8 cellular contexts compared by ENCODE assay signal in genomic region chr11:65898656-65899355, GRCh38. TPM values are rescaled to one million over a fixed set of nuclear protein-coding genes. Genes with fewer than 3 reads are reported as not detected.
DNase-seq lines count a peak whose midpoint lies in the region; TF ChIP-seq lines count a peak whose summit lies in the region.
"Had no signal": no experiment of that assay in that cellular context is flagged by ENCODE, and none has a peak within 500 bp of the region (broad histone marks: within the 10 kb centered on the region; RNA-seq: fewer than 3 reads in every experiment).

No MANE protein-coding gene starts in this region.

- no peak overlapping the region for H2AFZ ChIP-seq in mammary epithelial cell (ENCODE audit: low read depth, low read length)
- H2AFZ ChIP-seq in neuronal stem cell (ENCODE audit: low read length), result peak overlapping the region; percentile 94

- CTCF ChIA-PET in mammary epithelial cell (lab: Charles Lee; ENCODE audit: low non-redundant PET), result interaction anchor here (0.5 kb wide), 1 partner anchor 39 kb away, joined by 4 read pairs; no protein-coding TSS in a partner anchor

- H4K8ac ChIP-seq in neuronal stem cell (ENCODE audit: low read depth, low read length), result no peak overlapping the region

- in situ Hi-C loops in mammary epithelial cell (cut with MboI; ENCODE audit: low sequenced_read_pairs in 2 of 2), result no loop called here

- H2BK5ac ChIP-seq in neuronal stem cell (ENCODE audit: low read length), result no peak overlapping the region

- H3K79me1 ChIP-seq in neuronal stem cell (ENCODE audit: low read depth, low read length), result no peaks in the 10 kb centered on the region

- H3K4me1 ChIP-seq in mammary epithelial cell (ENCODE audit: insufficient read depth, low read length), result peaks cover 63% of the 10 kb centered on the region
- peaks cover 11 to 12% of the 10 kb centered on the region in 2 donors for H3K4me1 ChIP-seq in neuronal stem cell (ENCODE audit: control insufficient read depth in 2 of 2, insufficient read depth in 1 of 2, low read depth in 1 of 2, low read length in 2 of 2)

- no peak overlapping the region for H2BK120ac ChIP-seq in neuronal stem cell (ENCODE audit: low read depth, low read length)

- H3K27ac ChIP-seq in mammary epithelial cell (ENCODE audit: insufficient read depth, low read depth, low read length) (peak overlapping the region; percentile 85), neuronal stem cell (replicated peaks; ENCODE audit: low read length) (no peak overlapping the region)
- H3K27ac ChIP-seq: SK-N-MC had no signal

- intact Hi-C loops in mammary epithelial cell (cut with micrococcal nuclease), result no loop called here

- peak overlapping the region; percentile 88 for H2AK5ac ChIP-seq in neuronal stem cell (ENCODE audit: low read depth, low read length)

- H3K18ac ChIP-seq in neuronal stem cell (ENCODE audit: low read length), result peak overlapping the region; percentile 78

- no peak overlapping the region for H2BK12ac ChIP-seq in neuronal stem cell (ENCODE audit: low read length)

- H3K4me2 ChIP-seq in mammary epithelial cell (ENCODE audit: insufficient read depth, low read depth, low read length), result peak overlapping the region; percentile 88
- H3K4me2 ChIP-seq in neuronal stem cell (ENCODE audit: insufficient read depth, low read length, poor library complexity, severe bottlenecking), result no peak overlapping the region

- peaks cover 36% of the 10 kb centered on the region for H3K27me3 ChIP-seq in H7 (ENCODE audit: control insufficient read depth, insufficient read depth, low read length)
- no peaks in the 10 kb centered on the region for H3K27me3 ChIP-seq in mammary epithelial cell (ENCODE audit: insufficient read depth, low read length)
- H3K27me3 ChIP-seq in neuronal stem cell (ENCODE audit: control insufficient read depth in 3 of 3, insufficient read depth in 3 of 3, low read depth in 1 of 3, low read length in 3 of 3), result peaks cover 20 to 53% (median 21%) of the 10 kb centered on the region in 3 experiments

- BruUV-seq in mammary epithelial cell (replicated peaks; lab: Mats Ljungman, UMichigan), result TSS peak; percentile 37

- H3K9ac ChIP-seq in mammary epithelial cell (ENCODE audit: insufficient read depth, low read length) (peak overlapping the region; percentile 93), neuronal stem cell (ENCODE audit: low read depth, low read length, poor library complexity) (no peak overlapping the region)

- DNase-seq in H7, result no peak
- DNase-seq in mammary epithelial cell, result peak; percentile 87
- no peak for DNase-seq in neuronal stem cell (ENCODE audit: low spot score)
- no peak for DNase-seq in NCI-H510A treated with DMSO at 0.1 percent for 48 hours (lab: John Stamatoyannopoulos, UW)
- no peak for DNase-seq in nucleus accumbens (lab: John Stamatoyannopoulos, UW)
- DNase-seq in globus pallidus (ENCODE audit: low spot score), result no peak
- DNase-seq: occipital lobe had no signal

- H3K14ac ChIP-seq in neuronal stem cell (ENCODE audit: low read length), result no peak overlapping the region

- dilution Hi-C loops in mammary epithelial cell (cut with HindIII; ENCODE audit: low sequenced_read_pairs), result loop anchor here (5.0 kb wide), 1 partner anchor 37 kb away; the partner anchor contains the start of gene MUS81

- H3K4ac ChIP-seq in neuronal stem cell (ENCODE audit: low read length), result no peak overlapping the region

- peak overlapping the region; percentile 96 for H3K23ac ChIP-seq in neuronal stem cell (ENCODE audit: low read depth, low read length, poor library complexity)

- no peak overlapping the region for H4K91ac ChIP-seq in neuronal stem cell (ENCODE audit: low read depth, low read length, poor library complexity)

- H4K20me1 ChIP-seq in mammary epithelial cell (ENCODE audit: insufficient read depth, low read length), result peaks cover 8% of the 10 kb centered on the region

- TF ChIP-seq CTCF in mammary epithelial cell (conservative IDR thresholded peaks at IDR 0.05 in 1 of 2, IDR thresholded peaks at IDR 0.05 in 1 of 2; ENCODE audit: extremely low read depth in 1 of 2, insufficient read depth in 1 of 2, low read depth in 1 of 2, low read length in 2 of 2), result no peak

- H3K9me3 ChIP-seq in mammary epithelial cell (replicated peaks; ENCODE audit: insufficient read depth, low read length) (no peaks in the 10 kb centered on the region), neuronal stem cell (replicated peaks in 1 of 2; ENCODE audit: control insufficient read depth in 2 of 2, insufficient read depth in 1 of 2, low read depth in 1 of 2, low read length in 2 of 2) (peaks cover 0 to 2% of the 10 kb centered on the region in 2 donors)

- H3K4me3 ChIP-seq in H7 (ENCODE audit: insufficient read depth, low read depth, low read length), result peak overlapping the region; percentile 61
- H3K4me3 ChIP-seq in mammary epithelial cell (replicated peaks in 1 of 3; ENCODE audit: insufficient read depth in 1 of 3, low read depth in 2 of 3, low read length in 3 of 3), result peak overlapping the region; percentile 68 to 88 (median 83)
- peak overlapping the region in 1 of 2 donors; percentile 53 for H3K4me3 ChIP-seq in neuronal stem cell (ENCODE audit: low read length in 2 of 2)

- WGBS in mammary epithelial cell (ENCODE audit: low coverage, missing lambda C conversion rate), result 8% methylated on average over 8 of the region's 28 CpGs
- no CpG with 5 or more reads among the region's 28 CpGs for WGBS in neuronal stem cell (ENCODE audit: extremely low coverage in 2 of 2, insufficient read length in 2 of 2, insufficient replicate concordance in 1 of 2), 2 donors

- H2BK15ac ChIP-seq in neuronal stem cell (ENCODE audit: low read length), result no peak overlapping the region

- peaks cover 80% of the 10 kb centered on the region for H3K79me2 ChIP-seq in mammary epithelial cell (ENCODE audit: insufficient read depth, low read length)

- H3K36me3 ChIP-seq in H7 (replicated peaks; ENCODE audit: control insufficient read depth, insufficient read depth, low read length) (no peaks in the 10 kb centered on the region; the same call in 1 of the 2 replicates), mammary epithelial cell (ENCODE audit: insufficient read depth, low read length) (peaks cover 29% of the 10 kb centered on the region), neuronal stem cell (replicated peaks in 1 of 2; ENCODE audit: control insufficient read depth in 2 of 2, insufficient read depth in 2 of 2, low read length in 2 of 2) (no peaks in the 10 kb centered on the region)

RNA-seq across cellular contexts. Expression of gene FOSL1, which starts 1.4 kb away (rescaled TPM):
- 0.48 and 1.0 TPM in 2 replicates for total RNA-seq in H7 (2014; rRNA removed; shearing (Covaris generic))
- total RNA-seq in mammary epithelial cell, result 100 to 1,000 TPM in 1 of 2 donors, 10 to 100 TPM in 1; 12.5 to 275 TPM
- polyA plus RNA-seq in mammary epithelial cell, result 31.6 TPM
- 236 TPM for polyA minus RNA-seq in mammary epithelial cell
- 2.0 TPM for polyA plus RNA-seq in neuronal stem cell (2013, experiment 1 of 2)
- polyA plus RNA-seq in neuronal stem cell (2013, experiment 2 of 2), result 1.7 TPM
- total RNA-seq: occipital lobe had no signal

RNA-seq across cellular contexts. Expression of gene CCDC85B, which starts 8.3 kb away (rescaled TPM):
- 39.2 and 42.4 TPM in 2 replicates for total RNA-seq in H7 (2014; rRNA removed; shearing (Covaris generic))
- total RNA-seq in mammary epithelial cell, result 10 to 100 TPM in 1 of 2 donors, 1 to 10 TPM in 1; 7.5 to 21.8 TPM
- polyA plus RNA-seq in mammary epithelial cell, result 12.0 TPM
- polyA minus RNA-seq in mammary epithelial cell, result 1.3 TPM
- 10.5 TPM for polyA plus RNA-seq in neuronal stem cell (2013, experiment 1 of 2)
- 9.7 TPM for polyA plus RNA-seq in neuronal stem cell (2013, experiment 2 of 2)

RNA-seq across cellular contexts. Expression of gene FIBP, which starts 10.5 kb away (rescaled TPM):
- total RNA-seq in H7 (2014; rRNA removed; shearing (Covaris generic)), result 113 and 139 TPM in 2 replicates
- 100 to 1,000 TPM in 1 of 2 donors, 10 to 100 TPM in 1; 84.1 to 125 TPM for total RNA-seq in mammary epithelial cell
- 78.7 TPM for polyA plus RNA-seq in mammary epithelial cell
- 123 TPM for polyA minus RNA-seq in mammary epithelial cell
- polyA plus RNA-seq in neuronal stem cell (2013, experiment 1 of 2), result 53.9 TPM
- polyA plus RNA-seq in neuronal stem cell (2013, experiment 2 of 2), result 51.6 TPM

RNA-seq across cellular contexts. Expression of gene CTSW, which starts 19.2 kb away (rescaled TPM):
- not detected in 2 replicates for total RNA-seq in H7 (2014; rRNA removed; shearing (Covaris generic))
- total RNA-seq in mammary epithelial cell, result not detected
- 0.11 TPM for polyA plus RNA-seq in mammary epithelial cell
- polyA minus RNA-seq in mammary epithelial cell, result not detected
- polyA plus RNA-seq in neuronal stem cell (2013, experiment 1 of 2), result not detected
- polyA plus RNA-seq in neuronal stem cell (2013, experiment 2 of 2), result not detected
- total RNA-seq: occipital lobe had no signal

RNA-seq across cellular contexts. Expression of gene C11orf68, which starts 20.1 kb away (rescaled TPM):
- total RNA-seq in H7 (2014; rRNA removed; shearing (Covaris generic)), result 23.9 and 29.1 TPM in 2 replicates
- total RNA-seq in mammary epithelial cell, result 10 to 100 TPM in 1 of 2 donors, 1 to 10 TPM in 1; 9.8 to 53.4 TPM
- 33.9 TPM for polyA plus RNA-seq in mammary epithelial cell
- polyA minus RNA-seq in mammary epithelial cell, result 34.5 TPM
- polyA plus RNA-seq in neuronal stem cell (2013, experiment 1 of 2), result 23.9 TPM
- polyA plus RNA-seq in neuronal stem cell (2013, experiment 2 of 2), result 23.7 TPM
